8 cellular contexts compared by ENCODE assay signal in the genomic region with DNA sequence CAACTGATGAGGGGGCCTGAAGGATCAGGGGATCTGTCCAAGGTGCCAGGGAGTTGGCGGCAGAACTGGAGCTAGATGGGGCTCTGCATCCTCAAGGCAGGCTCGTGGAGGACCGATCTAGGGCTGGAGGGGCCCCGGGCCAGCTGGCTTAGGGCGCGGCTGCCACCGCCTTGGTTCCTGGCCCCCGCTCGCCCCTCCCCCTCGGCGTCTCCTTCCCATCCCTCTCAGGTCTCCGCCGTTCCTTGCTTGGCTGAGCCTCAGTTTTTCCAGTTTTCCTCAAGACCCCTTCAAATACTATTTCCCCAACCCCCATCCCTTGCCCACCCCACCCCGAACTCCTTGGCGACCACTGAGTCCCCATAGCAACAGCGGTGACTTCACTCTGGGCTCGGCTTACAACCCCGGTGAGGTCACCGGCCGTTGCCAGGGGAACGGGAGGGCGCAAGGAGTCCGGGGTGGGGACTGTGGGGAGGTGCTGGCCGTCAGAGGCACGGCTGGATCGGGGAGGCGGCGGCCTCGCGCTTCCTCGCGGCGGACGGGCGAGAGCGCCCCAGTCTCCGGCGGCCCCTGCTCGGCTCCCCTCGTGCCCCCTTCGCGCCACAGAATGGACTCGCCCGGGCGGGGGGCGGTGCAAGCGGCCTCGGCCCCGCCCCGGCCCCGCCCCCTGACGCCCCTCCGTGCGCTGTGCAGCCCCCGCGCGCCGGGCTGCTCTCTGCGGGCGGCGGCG. TPM values are rescaled to one million over a fixed set of nuclear protein-coding genes. Genes with fewer than 3 reads are reported as not detected.
DNase-seq lines count a peak whose midpoint lies in the region; ATAC-seq lines count a peak whose summit lies in the region.

No MANE protein-coding gene starts in this region.

- DNase-seq in NCI-H345 treated with DMSO at 0.1 percent for 48 hours (lab: John Stamatoyannopoulos, UW; ENCODE audit: unreplicated experiment) = peak; percentile 56
- peak; percentile 28 to 42 for DNase-seq in activated CD4-positive, alpha-beta T cell treated with anti-CD3 and anti-CD28 coated beads, Interleukin-2, amount 50 U/mL, for 24 hours (ENCODE audit: low read depth in 1 of 2, low spot score in 1 of 2)
- DNase-seq in dermis blood vessel endothelial cell = peak; percentile 78
- peak; percentile 74 for DNase-seq in left lobe of liver (ENCODE audit: low spot score)
- peak; percentile 32 to 43 for DNase-seq in stimulated activated CD4-positive, alpha-beta T cell treated with anti-CD3 and anti-CD28 coated beads, Interleukin-1b, Interleukin-23, amount 100 ng/mL, for 4 hours (ENCODE audit: low read depth in 2 of 2)

- peak overlapping the region; percentile 66; the same call in 1 of the 2 replicates for H3K9ac ChIP-seq in ES-I3 (ENCODE audit: low read depth, low read length)

- peaks cover 10% of the 10 kb centered on the region; the same call in 1 of the 2 replicates for H3K4me1 ChIP-seq in ES-I3 (ENCODE audit: insufficient read depth, low read length)

- no peaks in the 10 kb centered on the region for H3K36me3 ChIP-seq in ES-I3 (ENCODE audit: insufficient read depth, low read length)

- H3K9me3 ChIP-seq in ES-I3 (ENCODE audit: control insufficient read depth, insufficient read depth, low read length) = no peaks in the 10 kb centered on the region

- ATAC-seq in HG02938 (IDR thresholded peaks at IDR 0.05; ENCODE audit: unreplicated experiment) = peak; percentile 68
- peak; percentile 81 for ATAC-seq in left lobe of liver
- no peak for ATAC-seq in GM21423 (IDR thresholded peaks at IDR 0.05; ENCODE audit: unreplicated experiment)

RNA-seq across cellular contexts. Expression of gene FREY1, which starts 7.5 kb away (rescaled TPM):
- total RNA-seq in dermis blood vessel endothelial cell = 0.70 and 0.85 TPM in 2 replicates
- total RNA-seq in left lobe of liver = 0.68 TPM

RNA-seq across cellular contexts. Expression of gene MAPK8IP1, which starts 14.2 kb away (rescaled TPM):
- total RNA-seq in dermis blood vessel endothelial cell (2.2 and 3.1 TPM in 2 replicates), left lobe of liver (8.0 TPM)

RNA-seq across cellular contexts. Expression of gene PEX16, which starts 18.1 kb away (rescaled TPM):
- total RNA-seq in dermis blood vessel endothelial cell (28.9 and 33.4 TPM in 2 replicates), left lobe of liver (37.0 TPM)

RNA-seq across cellular contexts. Expression of gene LARGE2, which starts 22.8 kb away (rescaled TPM):
- not detected in 2 replicates for total RNA-seq in dermis blood vessel endothelial cell
- 2.9 TPM for total RNA-seq in left lobe of liver

RNA-seq across cellular contexts. Expression of gene CRY2, which starts 52.3 kb away (rescaled TPM):
- 8.2 and 11.6 TPM in 2 replicates for total RNA-seq in dermis blood vessel endothelial cell
- 52.9 TPM for total RNA-seq in left lobe of liver
